Comparison of ENCODE assay signal across 28 cellular contexts in the genomic region with DNA sequence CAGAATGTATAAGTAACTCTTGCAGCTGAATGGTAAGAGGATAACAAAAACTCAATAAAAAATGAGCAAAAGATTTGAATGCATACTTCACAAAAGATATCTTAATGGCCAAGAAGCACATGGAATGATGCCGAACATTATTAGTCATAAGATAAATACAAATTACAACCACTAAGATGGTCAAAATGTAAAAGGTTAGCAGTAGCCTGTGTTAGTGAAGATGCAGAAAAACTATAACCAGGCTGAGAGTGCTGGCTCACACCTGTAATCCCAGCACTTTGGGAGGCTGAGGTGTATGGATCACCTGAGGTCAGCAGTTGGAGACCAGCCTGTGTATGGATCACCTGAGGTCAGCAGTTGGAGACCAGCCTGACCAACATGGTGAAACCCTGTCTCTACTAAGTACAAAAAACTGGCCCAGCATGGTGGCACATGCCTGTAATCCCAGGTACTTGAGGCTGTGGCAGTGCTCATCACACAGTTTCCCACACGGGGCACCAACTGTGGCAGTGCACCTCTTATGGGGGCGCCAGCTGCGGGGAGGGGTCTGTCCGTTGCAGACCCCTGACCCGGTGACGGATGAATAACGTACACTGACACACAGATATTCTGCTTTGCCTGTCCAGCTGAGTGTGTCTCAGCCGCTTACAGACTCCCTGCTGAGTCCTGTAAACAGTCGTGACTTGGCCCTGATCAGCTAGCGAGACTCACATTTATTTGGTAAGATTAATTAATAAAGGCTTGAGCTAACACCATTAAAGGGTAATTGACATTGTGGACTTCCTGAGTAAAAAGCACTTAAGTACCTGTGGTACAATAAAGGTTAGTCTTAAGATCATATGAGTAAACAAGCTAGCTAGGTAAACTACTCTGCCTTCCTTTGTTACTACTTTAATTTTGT. TPM values are rescaled to one million over a fixed set of nuclear protein-coding genes. Genes with fewer than 3 reads are reported as not detected.
DNase-seq lines count a peak whose midpoint lies in the region; ATAC-seq, FAIRE-seq and TF ChIP-seq lines count a peak whose summit lies in the region.
"Had no signal": no experiment of that assay in that cellular context is flagged by ENCODE, and none has a peak within 500 bp of the region (broad histone marks: within the 10 kb centered on the region; RNA-seq: fewer than 3 reads in every experiment).

No MANE protein-coding gene starts in this region.

- H3K9me3 ChIP-seq in adipocyte (ENCODE audit: control insufficient read depth, low read length) (no peaks in the 10 kb centered on the region), neural progenitor cell (ENCODE audit: low read depth) (no peaks in the 10 kb centered on the region)
- H3K9me3 ChIP-seq: breast epithelium, HAP-1, pancreas, sigmoid colon, thyroid gland had no signal

- H3K4me3 ChIP-seq in adipocyte (ENCODE audit: low read length) = no peak overlapping the region
- no peak overlapping the region for H3K4me3 ChIP-seq in neural progenitor cell
- H3K4me3 ChIP-seq: breast epithelium, HAP-1, pancreas, sigmoid colon, SK-N-MC, thyroid gland had no signal

- H3K27me3 ChIP-seq in adipocyte (replicated peaks; ENCODE audit: control insufficient read depth, insufficient read depth, low read length) (no peaks in the 10 kb centered on the region), neural progenitor cell (no peaks in the 10 kb centered on the region)
- H3K27me3 ChIP-seq: breast epithelium, pancreas, sigmoid colon, thyroid gland had no signal

- H3K27me3 Mint-ChIP-seq in neural progenitor cell (ENCODE audit: insufficient read depth, low read depth) = no peaks in the 10 kb centered on the region

- H3K4me1 ChIP-seq in adipocyte (ENCODE audit: control insufficient read depth, insufficient read depth, low read length) (peaks cover 1% of the 10 kb centered on the region), neural progenitor cell (peaks cover 3% of the 10 kb centered on the region)
- H3K4me1 ChIP-seq: breast epithelium, HAP-1, pancreas, sigmoid colon had no signal

- peaks cover 3% of the 10 kb centered on the region for H3K4me1 Mint-ChIP-seq in neural progenitor cell
- H3K4me1 Mint-ChIP-seq: naive thymus-derived CD4-positive, alpha-beta T cell had no signal

- peak overlapping the region; percentile 29 for H3K27ac ChIP-seq in C4-2B
- no peak overlapping the region for H3K27ac ChIP-seq in neural progenitor cell
- H3K27ac ChIP-seq: breast epithelium, pancreas, sigmoid colon, SK-N-MC, thyroid gland, WERI-Rb-1 had no signal

- peak; percentile 93 for FAIRE-seq in islet of Langerhans (lab: Jason Lieb, UNC)
- FAIRE-seq: frontal cortex, pancreas had no signal

- no peak overlapping the region for H3K9ac ChIP-seq in adipocyte (ENCODE audit: low read length)
- no peak overlapping the region for H3K9ac ChIP-seq in neural progenitor cell

- no peak for TF ChIP-seq CTCF in C4-2B (conservative IDR thresholded peaks at IDR 0.05)
- no peak for TF ChIP-seq CTCF in neural progenitor cell (IDR thresholded peaks at IDR 0.05)

- no peak for ATAC-seq in HG03521 (IDR thresholded peaks at IDR 0.05; ENCODE audit: unreplicated experiment)
- ATAC-seq: naive thymus-derived CD4-positive, alpha-beta T cell had no signal

- H3K79me2 ChIP-seq in neural progenitor cell (ENCODE audit: low read depth) = no peaks in the 10 kb centered on the region

- peaks cover 1% of the 10 kb centered on the region for H3F3A ChIP-seq in neural progenitor cell (ENCODE audit: low read depth)

- H3K36me3 ChIP-seq in adipocyte (ENCODE audit: control insufficient read depth, insufficient read depth, low read length, severe bottlenecking) (no peaks in the 10 kb centered on the region), neural progenitor cell (no peaks in the 10 kb centered on the region)
- H3K36me3 ChIP-seq: breast epithelium, HAP-1, pancreas, sigmoid colon, thyroid gland, WERI-Rb-1 had no signal

- no peak overlapping the region for H3K27ac Mint-ChIP-seq in neural progenitor cell
- H3K27ac Mint-ChIP-seq: activated CD4-positive, alpha-beta memory T cell treated with anti-CD3 and anti-CD28 coated beads for 36 hours; CD4-positive, alpha-beta T cell; dendritic cell treated with granulocyte-macrophage colony-stimulating factor and Interleukin-4, amounts not matched to agents 40 ng/mL and 50 ng/mL, for 4 days; naive thymus-derived CD4-positive, alpha-beta T cell had no signal

- no peaks in the 10 kb centered on the region for H3K36me3 Mint-ChIP-seq in neural progenitor cell
- H3K36me3 Mint-ChIP-seq: activated CD4-positive, alpha-beta memory T cell treated with anti-CD3 and anti-CD28 coated beads for 36 hours had no signal

- peaks cover 4% of the 10 kb centered on the region for H3K9me3 Mint-ChIP-seq in neural progenitor cell

- H3K4me2 ChIP-seq in neural progenitor cell = no peak overlapping the region

- no peaks in the 10 kb centered on the region for H4K20me1 ChIP-seq in neural progenitor cell (ENCODE audit: low read depth)

- DNase-seq in NCI-H1105 (lab: John Stamatoyannopoulos, UW) (peak; percentile 39), adipocyte (ENCODE audit: low read depth) (peak; percentile 31), neural progenitor cell (ENCODE audit: low spot score) (no peak), Ammon's horn (ENCODE audit: low spot score) (no peak)
- DNase-seq in activated CD4-positive, CD25-positive, alpha-beta regulatory T cell treated with anti-CD3 and anti-CD28 coated beads, Interleukin-2, amount 50 U/mL, for 72 hours = no peak
- DNase-seq: activated CD4-positive, alpha-beta memory T cell treated with anti-CD3 and anti-CD28 coated beads for 36 hours; activated effector memory CD4-positive, alpha-beta T cell treated with anti-CD3 and anti-CD28 coated beads, Interleukin-2, amount 50 U/mL, for 16 hours; CD4-positive, alpha-beta T cell; Karpas-422; kidney glomerular epithelial cell; naive thymus-derived CD4-positive, alpha-beta T cell; NCI-H1048; NCI-H226; pancreas; RPMI8226; sigmoid colon; thyroid gland; WERI-Rb-1 had no signal

- H3K4me3 Mint-ChIP-seq in neural progenitor cell = no peak overlapping the region
- H3K4me3 Mint-ChIP-seq: activated CD4-positive, alpha-beta memory T cell treated with anti-CD3 and anti-CD28 coated beads for 36 hours; CD4-positive, alpha-beta T cell; dendritic cell treated with granulocyte-macrophage colony-stimulating factor and Interleukin-4, amounts not matched to agents 40 ng/mL and 50 ng/mL, for 4 days; naive thymus-derived CD4-positive, alpha-beta T cell had no signal

- no peak overlapping the region for H2AFZ ChIP-seq in neural progenitor cell (replicated peaks)

RNA-seq across cellular contexts. Expression of a gene that starts 45.7 kb away (rescaled TPM):
- total RNA-seq in neural progenitor cell (ENCODE audit: low replicate concordance) = 0.22 and 0.41 TPM in 2 replicates
- total RNA-seq: activated CD4-positive, alpha-beta memory T cell treated with anti-CD3 and anti-CD28 coated beads for 36 hours; CD4-positive, alpha-beta T cell; Daoy; T-helper 2 cell treated with Interferon-gamma antibody and Interleukin-4, amounts not matched to agents 100 ng/mL and 5 ng/mL, for 36 hours had no signal

Comparison
In these comparisons a context has a peak if more than half of its experiments do, and no peak if none do; other contexts are left out.
1. DNase-seq: peak in NCI-H1105 (single experiment) and adipocyte (single experiment); none in activated CD4-positive, CD25-positive, alpha-beta regulatory T cell treated with anti-CD3 and anti-CD28 coated beads, Interleukin-2, amount 50 U/mL, for 72 hours (single experiment), neural progenitor cell (single experiment) and Ammon's horn (single experiment).